ENCODE assay signal across 25 cellular contexts in the genomic region with DNA sequence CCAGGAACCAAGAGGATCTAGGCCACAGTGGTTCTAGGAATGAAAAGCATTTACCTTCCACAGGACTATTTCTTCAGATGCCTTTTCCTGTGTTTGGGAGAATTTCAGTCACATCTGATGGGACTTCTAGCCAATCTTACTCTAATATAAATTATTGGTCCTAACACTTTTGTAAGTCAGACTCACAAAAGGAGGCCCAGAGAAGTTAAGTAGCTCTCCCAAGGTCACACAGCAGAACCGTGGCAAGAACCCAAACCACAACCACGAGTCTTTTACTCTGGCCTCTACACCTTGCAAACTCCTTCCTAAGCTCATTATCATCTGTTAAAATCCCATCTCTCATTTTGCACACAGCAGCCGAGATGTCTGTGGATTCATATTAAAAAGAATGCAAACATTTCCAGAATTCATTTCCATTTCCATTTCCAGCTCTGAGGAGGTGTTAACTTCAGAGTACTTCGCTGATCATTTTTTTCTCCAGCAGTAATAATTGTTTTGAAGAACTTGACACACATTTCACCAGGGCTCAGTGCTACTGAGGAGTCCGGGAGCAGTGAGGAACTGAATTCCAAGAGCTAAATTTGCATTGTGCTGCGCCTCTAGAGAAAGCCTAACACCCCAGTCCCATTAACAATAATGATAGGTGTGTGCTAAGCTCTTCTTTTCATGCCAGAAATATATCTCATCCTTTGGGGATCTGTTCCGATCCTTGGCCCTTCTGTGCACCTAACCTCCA.
A peak's percentile ranks its signal among the peaks of the same experiment; 100 is the strongest.
DNase-seq lines count a peak whose midpoint lies in the region; ATAC-seq, FAIRE-seq and TF ChIP-seq lines count a peak whose summit lies in the region.
"Had no signal": no experiment of that assay in that cellular context is flagged by ENCODE, and none has a peak within 500 bp of the region (broad histone marks: within the 10 kb centered on the region; RNA-seq: fewer than 3 reads in every experiment).

No MANE protein-coding gene starts in this region.

- H4K20me1 ChIP-seq in HepG2 (ENCODE audit: insufficient read depth, low read length): no peaks in the 10 kb centered on the region
- H4K20me1 ChIP-seq in K562 (replicated peaks; ENCODE audit: control insufficient read depth, insufficient read depth, low read length): no peaks in the 10 kb centered on the region
- H4K20me1 ChIP-seq: BLaER1 had no signal

- no peak for TF ChIP-seq RAD21 in HepG2 (CRISPR knock-in tag; IDR thresholded peaks at IDR 0.05)
- no peak for TF ChIP-seq RAD21 in K562 (CRISPR knock-in tag; conservative IDR thresholded peaks at IDR 0.05 in 1 of 2, IDR thresholded peaks at IDR 0.05 in 1 of 2)

- no peaks in the 10 kb centered on the region for H3K27me3 ChIP-seq in HepG2 (ENCODE audit: control insufficient read depth in 1 of 2, insufficient read depth in 2 of 2, low read length in 2 of 2)
- no peaks in the 10 kb centered on the region for H3K27me3 ChIP-seq in right lobe of liver
- H3K27me3 ChIP-seq in K562 (ENCODE audit: control insufficient read depth in 2 of 2, insufficient read depth in 2 of 2, low read length in 2 of 2): no peaks in the 10 kb centered on the region
- H3K27me3 ChIP-seq: BLaER1 had no signal

- H3K36me3 Mint-ChIP-seq in T-helper 2 cell treated with Interferon-gamma antibody and Interleukin-4, amounts not matched to agents 5 μg/mL and 100 μg/mL, for 36 hours (ENCODE audit: low read depth): no peaks in the 10 kb centered on the region

- no peak for FAIRE-seq in HepG2 (lab: Jason Lieb, UNC)
- no peak for FAIRE-seq in K562 (lab: Jason Lieb, UNC)
- FAIRE-seq: A204.1, D721Med, GM12878, GM19239 had no signal

- ATAC-seq in HepG2 (no peak), right lobe of liver (no peak), K562 (no peak), GM19324 (IDR thresholded peaks at IDR 0.05; ENCODE audit: low FRiP score, unreplicated experiment) (no peak)
- ATAC-seq: GM12878, GM23338 had no signal

- H3K36me3 ChIP-seq in HepG2 (replicated peaks in 1 of 2; ENCODE audit: control insufficient read depth in 1 of 2, insufficient read depth in 2 of 2, low read length in 2 of 2): no peaks in the 10 kb centered on the region
- H3K36me3 ChIP-seq in right lobe of liver: no peaks in the 10 kb centered on the region
- H3K36me3 ChIP-seq in K562 (ENCODE audit: control insufficient read depth, insufficient read depth, low read length): no peaks in the 10 kb centered on the region
- H3K36me3 ChIP-seq: BLaER1 had no signal

- no peaks in the 10 kb centered on the region for H3K9me1 ChIP-seq in K562 (ENCODE audit: control insufficient read depth, insufficient read depth, low read length)

- H2AFZ ChIP-seq in HepG2 (ENCODE audit: low read length): no peak overlapping the region
- no peak overlapping the region for H2AFZ ChIP-seq in K562 (ENCODE audit: low read depth, low read length)
- H2AFZ ChIP-seq: GM23338 had no signal

- H3K4me2 ChIP-seq in HepG2 (ENCODE audit: low read depth, low read length) (no peak overlapping the region), K562 (ENCODE audit: insufficient read depth, low read length) (no peak overlapping the region)
- H3K4me2 ChIP-seq: BLaER1, GM23338 had no signal

- POLR2A ChIA-PET in HepG2 (lab: Yijun Ruan, JAX) (no interaction called here), K562 (lab: Yijun Ruan, JAX) (interaction anchor here (0.7 kb wide), 1 partner anchor 47 kb away, joined by 3 read pairs; no protein-coding TSS in a partner anchor)

- H3K4me1 ChIP-seq in HepG2 (ENCODE audit: insufficient read depth, low read length) (no peaks in the 10 kb centered on the region), right lobe of liver (no peaks in the 10 kb centered on the region), K562 (replicated peaks in 1 of 2; ENCODE audit: control insufficient read depth in 2 of 2, insufficient read depth in 2 of 2, low read length in 2 of 2) (no peaks in the 10 kb centered on the region)
- H3K4me1 ChIP-seq: BLaER1 had no signal

- in situ Hi-C loops in HepG2 (cut with HindIII; ENCODE audit: extremely low pct_ligation_motif_present, low pct_unique_long_range_greater_than_20kb): no loop called here
- in situ Hi-C loops in K562 (cut with MboI): no loop called here

- BruUV-seq in HepG2 (replicated peaks; lab: Mats Ljungman, UMichigan) (no TSS peak), K562 (replicated peaks; lab: Mats Ljungman, UMichigan) (no TSS peak)

- no peak overlapping the region for H3K27ac Mint-ChIP-seq in T-helper 2 cell treated with Interferon-gamma antibody and Interleukin-4, amounts not matched to agents 5 μg/mL and 100 μg/mL, for 36 hours
- H3K27ac Mint-ChIP-seq: B cell; CD4-positive, alpha-beta T cell; CD8-positive, alpha-beta memory T cell; GM23338 had no signal

- no peak overlapping the region for H3K27ac ChIP-seq in HepG2 (ENCODE audit: extremely low read length, insufficient read depth, low read length)
- H3K27ac ChIP-seq in right lobe of liver: no peak overlapping the region
- H3K27ac ChIP-seq in K562 (ENCODE audit: extremely low read depth, low read depth, low read length): no peak overlapping the region
- H3K27ac ChIP-seq: 22Rv1, BLaER1, C4-2B had no signal

- intact Hi-C loops in HepG2 (cut with micrococcal nuclease; ENCODE audit: unreplicated experiment): no loop called here
- intact Hi-C loops in right lobe of liver (cut with DNase I): no loop called here
- intact Hi-C loops in K562 (cut with micrococcal nuclease): no loop called here

- CTCF ChIA-PET in HepG2 (lab: Yijun Ruan, JAX; ENCODE audit: low intra/inter-chr PET ratio, low total read pairs): no interaction called here
- CTCF ChIA-PET in K562 (lab: Yijun Ruan, JAX; ENCODE audit: low intra/inter-chr PET ratio): no interaction called here

- WGBS in HepG2 (ENCODE audit: low lambda C conversion rate): 92% methylated on average over 7 of the region's 7 CpGs
- WGBS in right lobe of liver (ENCODE audit: insufficient coverage, low coverage, low lambda C conversion rate, missing lambda C conversion rate): 74% methylated on average over 7 of the region's 7 CpGs
- 10% methylated on average over 7 of the region's 7 CpGs for WGBS in K562 (ENCODE audit: insufficient coverage, low coverage, missing lambda C conversion rate)

- no peak overlapping the region for H3K4me3 Mint-ChIP-seq in T-helper 2 cell treated with Interferon-gamma antibody and Interleukin-4, amounts not matched to agents 5 μg/mL and 100 μg/mL, for 36 hours
- H3K4me3 Mint-ChIP-seq: B cell; CD4-positive, alpha-beta T cell; CD8-positive, alpha-beta memory T cell; GM23338 had no signal

- H3K9me3 ChIP-seq in HepG2 (ENCODE audit: low read length): no peaks in the 10 kb centered on the region
- H3K9me3 ChIP-seq in right lobe of liver: no peaks in the 10 kb centered on the region
- H3K9me3 ChIP-seq in K562 (replicated peaks; ENCODE audit: control insufficient read depth, insufficient read depth, low read depth, low read length): no peaks in the 10 kb centered on the region
- H3K9me3 ChIP-seq: BLaER1 had no signal

- H3K9ac ChIP-seq in HepG2 (ENCODE audit: insufficient read depth, low read depth, low read length) (no peak overlapping the region), K562 (ENCODE audit: insufficient read depth in 1 of 2, low read depth in 2 of 2, low read length in 2 of 2) (no peak overlapping the region)
- H3K9ac ChIP-seq: BLaER1 had no signal

- no peaks in the 10 kb centered on the region for H3K27me3 Mint-ChIP-seq in T-helper 2 cell treated with Interferon-gamma antibody and Interleukin-4, amounts not matched to agents 5 μg/mL and 100 μg/mL, for 36 hours (ENCODE audit: low read depth)
- H3K27me3 Mint-ChIP-seq: B cell; CD4-positive, alpha-beta T cell; CD8-positive, alpha-beta memory T cell had no signal

- TF ChIP-seq EP300 in HepG2 (IDR thresholded peaks at IDR 0.05; ENCODE audit: low read depth in 2 of 2, low read length in 2 of 2): no peak
- no peak for TF ChIP-seq EP300 in HepG2 (CRISPR knock-in tag; IDR thresholded peaks at IDR 0.05; ENCODE audit: borderline replicate concordance)
- no peak for TF ChIP-seq EP300 in K562 (IDR thresholded peaks at IDR 0.05; ENCODE audit: low read length)

- H3K4me1 Mint-ChIP-seq in T-helper 2 cell treated with Interferon-gamma antibody and Interleukin-4, amounts not matched to agents 5 μg/mL and 100 μg/mL, for 36 hours (ENCODE audit: low read depth): no peaks in the 10 kb centered on the region
- H3K4me1 Mint-ChIP-seq: B cell; CD8-positive, alpha-beta memory T cell had no signal

- H3K79me2 ChIP-seq in HepG2 (ENCODE audit: insufficient read depth, low read length) (no peaks in the 10 kb centered on the region), K562 (ENCODE audit: control insufficient read depth, insufficient read depth, low read length) (no peaks in the 10 kb centered on the region)

- H3K4me3 ChIP-seq in HepG2 (replicated peaks in 1 of 3; ENCODE audit: insufficient read depth in 1 of 3, low read depth in 2 of 3, low read length in 3 of 3): no peak overlapping the region
- no peak overlapping the region for H3K4me3 ChIP-seq in right lobe of liver
- H3K4me3 ChIP-seq in K562: no peak overlapping the region
- H3K4me3 ChIP-seq: BLaER1, GM12878, GM23338 had no signal

- DNase-seq in HepG2 (ENCODE audit: low spot score): no peak
- DNase-seq in right lobe of liver: no peak
- DNase-seq in K562 (ENCODE audit: extremely low read depth in 1 of 4, low spot score in 3 of 4): no peak
- DNase-seq in islet precursor cell: peak; percentile 1
- no peak for DNase-seq in activated gamma-delta T cell treated with Interleukin-2 at 50 U/mL for 16 hours
- DNase-seq in H4 (ENCODE audit: low spot score): no peak
- DNase-seq in T-helper 2 cell treated with Interferon-gamma antibody and Interleukin-4, amounts not matched to agents 5 μg/mL and 100 μg/mL, for 36 hours (ENCODE audit: low spot score): no peak
- DNase-seq: CD4-positive, alpha-beta T cell; CD8-positive, alpha-beta memory T cell; DMS 273 treated with DMSO at 0.1 percent for 48 hours; DMS79; EL; GDM1; H7; HCEC 1CT had no signal

- no peaks in the 10 kb centered on the region for H3K9me3 Mint-ChIP-seq in T-helper 2 cell treated with Interferon-gamma antibody and Interleukin-4, amounts not matched to agents 5 μg/mL and 100 μg/mL, for 36 hours
- H3K9me3 Mint-ChIP-seq: CD4-positive, alpha-beta T cell; CD8-positive, alpha-beta memory T cell; GM23338 had no signal

- TF ChIP-seq CTCF in HepG2 (CRISPR knock-in tag; IDR thresholded peaks at IDR 0.05) (no peak), right lobe of liver (IDR thresholded peaks at IDR 0.05) (no peak), K562 (IDR thresholded peaks at IDR 0.05 in 2 of 3, conservative IDR thresholded peaks at IDR 0.05 in 1 of 3; ENCODE audit: insufficient read depth in 2 of 3, low read depth in 1 of 3, low read length in 3 of 3) (no peak)

- TF ChIP-seq POLR2A in HepG2 (IDR thresholded peaks at IDR 0.05; ENCODE audit: insufficient read depth in 1 of 2, low read depth in 2 of 2, low read length in 2 of 2) (no peak), right lobe of liver (IDR thresholded peaks at IDR 0.05) (no peak), K562 (conservative IDR thresholded peaks at IDR 0.05) (no peak)

TF ChIP-seq in HepG2, 621 proteins besides CTCF, POLR2A, EP300 and RAD21:
- no peak for TF ChIP-seq SRSF1 (optimal IDR thresholded peaks at IDR 0.05; ENCODE audit: low read depth, low read length)
- peak; percentile 18; the same call in 1 of the 2 replicates for TF ChIP-seq ZNF768 (CRISPR knock-in tag; IDR thresholded peaks at IDR 0.05)

TF ChIP-seq in K562, 482 proteins besides CTCF, POLR2A, EP300 and RAD21 (continues in another document):
- no peak for TF ChIP-seq ILK (tag; IDR thresholded peaks at IDR 0.05; ENCODE audit: borderline replicate concordance, low read depth)
- TF ChIP-seq SAFB2 (IDR thresholded peaks at IDR 0.05; ENCODE audit: borderline replicate concordance, low read depth, low read length, severe bottlenecking): no peak
